In genomic region chr20:46638367-46639274, GRCh38 we compare ENCODE assay signal across 1 cellular context.
TF ChIP-seq lines count a peak whose summit lies in the region.

No MANE protein-coding gene starts in this region.

TF ChIP-seq in HepG2, 621 proteins besides CTCF, POLR2A, EP300 and RAD21 (continued from another document and continues in another):
- TF ChIP-seq SAP130 (CRISPR knock-in tag; IDR thresholded peaks at IDR 0.05; ENCODE audit: low read depth) (peak; percentile 35), ZSCAN21 (CRISPR knock-in tag; IDR thresholded peaks at IDR 0.05; ENCODE audit: borderline replicate concordance) (peak; percentile 67; the same call in 1 of the 2 replicates), NKX3-1 (CRISPR knock-in tag; IDR thresholded peaks at IDR 0.05) (no peak), TP53 (CRISPR knock-in tag; conservative IDR thresholded peaks at IDR 0.05) (no peak), FLYWCH1 (CRISPR knock-in tag; IDR thresholded peaks at IDR 0.05) (no peak), HNF1A (IDR thresholded peaks at IDR 0.05; ENCODE audit: low read depth) (no peak), HNF1A (CRISPR knock-in tag; IDR thresholded peaks at IDR 0.05; ENCODE audit: borderline replicate concordance) (peak; percentile 64; the same call in 1 of the 2 replicates), SIN3B (IDR thresholded peaks at IDR 0.05; ENCODE audit: low read length) (no peak), ZFYVE20 (CRISPR knock-in tag; IDR thresholded peaks at IDR 0.05; ENCODE audit: borderline replicate concordance, low read depth) (0 out of 2 replicates have a peak, but pooled peaks have one; percentile 51), ZNF572 (CRISPR knock-in tag; IDR thresholded peaks at IDR 0.05) (no peak), ZNF891 (CRISPR knock-in tag; IDR thresholded peaks at IDR 0.05) (no peak; the same call in 1 of the 2 replicates), ZNF276 (CRISPR knock-in tag; IDR thresholded peaks at IDR 0.05; ENCODE audit: low read depth) (no peak), KLF15 (CRISPR knock-in tag; IDR thresholded peaks at IDR 0.05; ENCODE audit: borderline replicate concordance) (no peak), THRA (CRISPR knock-in tag; IDR thresholded peaks at IDR 0.05; ENCODE audit: borderline replicate concordance) (0 out of 2 replicates have a peak, but pooled peaks have one; percentile 42), IRX3 (CRISPR knock-in tag; IDR thresholded peaks at IDR 0.05; ENCODE audit: borderline replicate concordance, low read depth) (no peak), GLI4 (CRISPR knock-in tag; IDR thresholded peaks at IDR 0.05; ENCODE audit: borderline replicate concordance) (no peak), RORA (CRISPR knock-in tag; IDR thresholded peaks at IDR 0.05) (no peak), ZNF576 (CRISPR knock-in tag; IDR thresholded peaks at IDR 0.05) (no peak), ZNF607 (CRISPR knock-in tag; IDR thresholded peaks at IDR 0.05; ENCODE audit: borderline replicate concordance) (no peak), KDM1A (CRISPR knock-in tag; IDR thresholded peaks at IDR 0.05) (peak; percentile 99), SP4 (CRISPR knock-in tag; IDR thresholded peaks at IDR 0.05) (no peak), ZNF7 (CRISPR knock-in tag; IDR thresholded peaks at IDR 0.05) (no peak), THAP8 (CRISPR knock-in tag; IDR thresholded peaks at IDR 0.05; ENCODE audit: borderline replicate concordance) (no peak), ZNF609 (CRISPR knock-in tag; IDR thresholded peaks at IDR 0.05; ENCODE audit: borderline replicate concordance) (peak; percentile 82; the same call in 1 of the 2 replicates), ZBTB34 (CRISPR knock-in tag; IDR thresholded peaks at IDR 0.05) (0 out of 2 replicates have a peak, but pooled peaks have one; percentile 63), SP2 (CRISPR knock-in tag; IDR thresholded peaks at IDR 0.05) (0 out of 2 replicates have a peak, but pooled peaks have one; percentile 20), ZMAT5 (CRISPR knock-in tag; IDR thresholded peaks at IDR 0.05; ENCODE audit: borderline replicate concordance, low read depth) (no peak), ATF5 (CRISPR knock-in tag; IDR thresholded peaks at IDR 0.05; ENCODE audit: low read depth) (0 out of 2 replicates have a peak, but pooled peaks have one; percentile 67), ZBTB7A (CRISPR knock-in tag; IDR thresholded peaks at IDR 0.05) (no peak; the same call in 1 of the 2 replicates), RBFOX2 (IDR thresholded peaks at IDR 0.05; ENCODE audit: low read depth, low read length) (peak; percentile 70), HIC2 (CRISPR knock-in tag; IDR thresholded peaks at IDR 0.05; ENCODE audit: low read depth) (peak; percentile 86), ZBTB25 (CRISPR knock-in tag; IDR thresholded peaks at IDR 0.05) (no peak), ZNF3 (CRISPR knock-in tag; IDR thresholded peaks at IDR 0.05) (no peak), CENPBD1 (CRISPR knock-in tag; IDR thresholded peaks at IDR 0.05; ENCODE audit: borderline replicate concordance, low read depth) (no peak), STAT5B (CRISPR knock-in tag; IDR thresholded peaks at IDR 0.05) (no peak), ZNF441 (CRISPR knock-in tag; IDR thresholded peaks at IDR 0.05; ENCODE audit: borderline replicate concordance) (no peak), ZNF432 (CRISPR knock-in tag; IDR thresholded peaks at IDR 0.05; ENCODE audit: borderline replicate concordance) (no peak), NRL (CRISPR knock-in tag; IDR thresholded peaks at IDR 0.05; ENCODE audit: borderline replicate concordance) (peak; percentile 76), JARID2 (CRISPR knock-in tag; IDR thresholded peaks at IDR 0.05; ENCODE audit: insufficient replicate concordance) (peak; percentile 6), MEF2D (CRISPR knock-in tag; IDR thresholded peaks at IDR 0.05) (no peak), FIP1L1 (IDR thresholded peaks at IDR 0.05; ENCODE audit: borderline replicate concordance, insufficient read depth, low read depth, low read length) (no peak; the same call in 1 of the 2 replicates), ZNF496 (CRISPR knock-in tag; IDR thresholded peaks at IDR 0.05; ENCODE audit: insufficient replicate concordance) (no peak), HDAC2 (CRISPR knock-in tag; IDR thresholded peaks at IDR 0.05) (peak; percentile 88), ZNF629 (CRISPR knock-in tag; conservative IDR thresholded peaks at IDR 0.05) (peak; percentile 98)
